In genomic region chr9:91856419-91856818, GRCh38 we compare ENCODE assay signal across 1 cellular context.
TF ChIP-seq lines count a peak whose summit lies in the region.

No MANE protein-coding gene starts in this region.

TF ChIP-seq in H1, 55 proteins besides CTCF, POLR2A, EP300 and RAD21:
- TF ChIP-seq FOSL1 (IDR thresholded peaks at IDR 0.05; ENCODE audit: insufficient read depth, low read depth, low read length) (no peak), RBBP5 (IDR thresholded peaks at IDR 0.05; ENCODE audit: borderline replicate concordance, low read depth, low read length) (no peak), HDAC2 (IDR thresholded peaks at IDR 0.05; ENCODE audit: borderline replicate concordance in 1 of 2, low read depth in 2 of 2, low read length in 2 of 2) (no peak), TAF7 (optimal IDR thresholded peaks at IDR 0.05; ENCODE audit: borderline replicate concordance, low read depth, low read length) (no peak), NANOG (IDR thresholded peaks at IDR 0.05; ENCODE audit: insufficient read depth, low read depth, low read length, poor library complexity, severe bottlenecking) (no peak), EZH2 (IDR thresholded peaks at IDR 0.05; ENCODE audit: low read depth, low read length, severe bottlenecking) (no peak), BRCA1 (IDR thresholded peaks at IDR 0.05; ENCODE audit: low read depth, low read length) (no peak), CTBP2 (IDR thresholded peaks at IDR 0.05; ENCODE audit: borderline replicate concordance, insufficient read depth, insufficient read length, low read length) (no peak), SRF (IDR thresholded peaks at IDR 0.05; ENCODE audit: low read depth, low read length) (no peak), SP1 (IDR thresholded peaks at IDR 0.05; ENCODE audit: low read depth, low read length) (no peak), KDM1A (IDR thresholded peaks at IDR 0.05; ENCODE audit: borderline replicate concordance, low read length) (no peak), KDM5A (IDR thresholded peaks at IDR 0.05; ENCODE audit: low read length) (no peak), BCL11A (IDR thresholded peaks at IDR 0.05; ENCODE audit: low read depth in 2 of 2, low read length in 2 of 2) (no peak), TCF12 (IDR thresholded peaks at IDR 0.05; ENCODE audit: low read depth, low read length) (no peak), CEBPB (IDR thresholded peaks at IDR 0.05; ENCODE audit: low read depth, low read length) (no peak), JUN (IDR thresholded peaks at IDR 0.05; ENCODE audit: low read depth, low read length) (no peak)
- TF ChIP-seq, protein P1, sequence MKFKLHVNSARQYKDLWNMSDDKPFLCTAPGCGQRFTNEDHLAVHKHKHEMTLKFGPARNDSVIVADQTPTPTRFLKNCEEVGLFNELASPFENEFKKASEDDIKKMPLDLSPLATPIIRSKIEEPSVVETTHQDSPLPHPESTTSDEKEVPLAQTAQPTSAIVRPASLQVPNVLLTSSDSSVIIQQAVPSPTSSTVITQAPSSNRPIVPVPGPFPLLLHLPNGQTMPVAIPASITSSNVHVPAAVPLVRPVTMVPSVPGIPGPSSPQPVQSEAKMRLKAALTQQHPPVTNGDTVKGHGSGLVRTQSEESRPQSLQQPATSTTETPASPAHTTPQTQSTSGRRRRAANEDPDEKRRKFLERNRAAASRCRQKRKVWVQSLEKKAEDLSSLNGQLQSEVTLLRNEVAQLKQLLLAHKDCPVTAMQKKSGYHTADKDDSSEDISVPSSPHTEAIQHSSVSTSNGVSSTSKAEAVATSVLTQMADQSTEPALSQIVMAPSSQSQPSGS (IDR thresholded peaks at IDR 0.05; ENCODE audit: low read length) = no peak
